Comparison of ENCODE assay signal across 1 cellular context in genomic region chr2:219087848-219088247, GRCh38.
TF ChIP-seq lines count a peak whose summit lies in the region.

No MANE protein-coding gene starts in this region.

TF ChIP-seq in HepG2, 621 proteins besides CTCF, POLR2A, EP300 and RAD21:
- TF ChIP-seq ZNF432 (CRISPR knock-in tag; IDR thresholded peaks at IDR 0.05; ENCODE audit: borderline replicate concordance), result no peak
- no peak for TF ChIP-seq THAP8 (CRISPR knock-in tag; IDR thresholded peaks at IDR 0.05; ENCODE audit: borderline replicate concordance)
- TF ChIP-seq ZNF7 (CRISPR knock-in tag; IDR thresholded peaks at IDR 0.05), result peak; percentile 72
- TF ChIP-seq E2F2 (CRISPR knock-in tag; IDR thresholded peaks at IDR 0.05; ENCODE audit: borderline replicate concordance), result no peak
